In genomic region chr6:167270499-167271307, GRCh38 we compare ENCODE assay signal across 16 cellular contexts. TPM values are rescaled to one million over a fixed set of nuclear protein-coding genes. Genes with fewer than 3 reads are reported as not detected.
"Had no signal": no experiment of that assay in that cellular context is flagged by ENCODE, and none has a peak within 500 bp of the region (broad histone marks: within the 10 kb centered on the region; RNA-seq: fewer than 3 reads in every experiment).

No MANE protein-coding gene starts in this region.

- H3K4me1 Mint-ChIP-seq: activated T-helper 17 cell treated with anti-CD3 and anti-CD28 coated beads, Interleukin-2, amount 50 U/mL, for 72 hours; immature natural killer cell had no signal

- ATAC-seq: activated T-helper 17 cell treated with anti-CD3 and anti-CD28 coated beads, Interleukin-2, amount 50 U/mL, for 72 hours had no signal

- DNase-seq: activated CD4-positive, alpha-beta T cell treated with anti-CD3 and anti-CD28 coated beads for 1 hour; activated CD4-positive, alpha-beta T cell treated with anti-CD3 and anti-CD28 coated beads, Interleukin-2, amount 50 U/mL, for 4 hours; activated naive CD4-positive, alpha-beta T cell treated with Interleukin-2 at 50 U/mL for 16 hours; activated T-cell treated with anti-CD3 and anti-CD28 coated beads for 4 hours; anterior cingulate cortex; effector CD8-positive, alpha-beta T cell; immature natural killer cell; nephron progenitor cell; stimulated activated CD4-positive, alpha-beta T cell treated with anti-CD3 and anti-CD28 coated beads, Interleukin-12 subunit alpha, Interleukin-12 subunit beta, amount 100 ng/mL, for 4 hours; stimulated activated CD4-positive, alpha-beta T cell treated with anti-CD3 and anti-CD28 coated beads, Interleukin-2, amount 100 ng/mL, for 24 hours; T-helper 9 cell had no signal

- FAIRE-seq: frontal cortex had no signal

- H3K9me3 Mint-ChIP-seq: activated T-helper 17 cell treated with anti-CD3 and anti-CD28 coated beads, Interleukin-2, amount 50 U/mL, for 72 hours; immature natural killer cell; nephron progenitor cell had no signal

- H3K4me3 Mint-ChIP-seq: activated T-helper 17 cell treated with anti-CD3 and anti-CD28 coated beads, Interleukin-2, amount 50 U/mL, for 72 hours; immature natural killer cell; nephron progenitor cell had no signal

- H3K36me3 Mint-ChIP-seq: immature natural killer cell had no signal

- H3K27ac Mint-ChIP-seq: activated T-helper 17 cell treated with anti-CD3 and anti-CD28 coated beads, Interleukin-2, amount 50 U/mL, for 72 hours; immature natural killer cell; nephron progenitor cell had no signal

RNA-seq across cellular contexts. Expression of gene UNC93A, which starts 20.4 kb away (rescaled TPM):
- total RNA-seq: activated T-helper 17 cell treated with anti-CD3 and anti-CD28 coated beads, Interleukin-2, amount 50 U/mL, for 72 hours; frontal cortex; mesenteric fat pad; osteoblast; urinary bladder had no signal
- polyA plus RNA-seq: immature natural killer cell, urinary bladder had no signal

RNA-seq across cellular contexts. Expression of gene TTLL2, which starts 54.2 kb away (rescaled TPM):
- total RNA-seq: activated T-helper 17 cell treated with anti-CD3 and anti-CD28 coated beads, Interleukin-2, amount 50 U/mL, for 72 hours; mesenteric fat pad; osteoblast; urinary bladder had no signal
- polyA plus RNA-seq: immature natural killer cell, urinary bladder had no signal
